21 cellular contexts compared by ENCODE assay signal in genomic region chr6:52553158-52553557, GRCh38. TPM values are rescaled to one million over a fixed set of nuclear protein-coding genes. Genes with fewer than 3 reads are reported as not detected.
A peak's percentile ranks its signal among the peaks of the same experiment; 100 is the strongest.
DNase-seq lines count a peak whose midpoint lies in the region; ATAC-seq, FAIRE-seq and TF ChIP-seq lines count a peak whose summit lies in the region.
"Had no signal": no experiment of that assay in that cellular context is flagged by ENCODE, and none has a peak within 500 bp of the region (broad histone marks: within the 10 kb centered on the region; RNA-seq: fewer than 3 reads in every experiment).

No MANE protein-coding gene starts in this region.

- no peak for ATAC-seq in K562
- ATAC-seq: activated naive CD4-positive, alpha-beta T cell treated with anti-CD3 and anti-CD28 coated beads, Interleukin-2, amount 50 U/mL, for 72 hours had no signal

- no peak overlapping the region for H3K4me3 Mint-ChIP-seq in neural crest cell
- H3K4me3 Mint-ChIP-seq: CD14-positive monocyte had no signal

- no peaks in the 10 kb centered on the region for H3K9me1 ChIP-seq in K562 (ENCODE audit: control insufficient read depth, insufficient read depth, low read length)

- H3K27ac ChIP-seq in BLaER1 (peak overlapping the region; percentile 35; the same call in 1 of the 2 replicates), K562 (ENCODE audit: extremely low read depth, low read depth, low read length) (no peak overlapping the region)
- H3K27ac ChIP-seq: foreskin keratinocyte had no signal

- H2AFZ ChIP-seq in K562 (ENCODE audit: low read depth, low read length): no peak overlapping the region

- CTCF ChIA-PET in K562 (lab: Yijun Ruan, JAX; ENCODE audit: low intra/inter-chr PET ratio): no interaction called here

- no peaks in the 10 kb centered on the region for H3K9me3 ChIP-seq in BLaER1
- H3K9me3 ChIP-seq in K562 (replicated peaks; ENCODE audit: control insufficient read depth, insufficient read depth, low read depth, low read length): no peaks in the 10 kb centered on the region
- H3K9me3 ChIP-seq: right atrium auricular region, SK-N-SH, testis had no signal

- 88% methylated on average over 1 of the region's 1 CpG for WGBS in K562 (ENCODE audit: insufficient coverage, low coverage, missing lambda C conversion rate)

- H3K9ac ChIP-seq in BLaER1: no peak overlapping the region
- H3K9ac ChIP-seq in K562 (ENCODE audit: insufficient read depth in 1 of 2, low read depth in 2 of 2, low read length in 2 of 2): no peak overlapping the region
- H3K9ac ChIP-seq: SK-N-SH had no signal

- H3K27ac Mint-ChIP-seq in neural crest cell (ENCODE audit: unreplicated experiment): peak overlapping the region; percentile 54

- in situ Hi-C loops in K562 (cut with MboI): no loop called here

- TF ChIP-seq POLR2A in K562 (conservative IDR thresholded peaks at IDR 0.05) (no peak), erythroblast (IDR thresholded peaks at IDR 0.05; ENCODE audit: low read length) (no peak)

- TF ChIP-seq EP300 in K562 (IDR thresholded peaks at IDR 0.05; ENCODE audit: low read length): no peak

- no peaks in the 10 kb centered on the region for H3K27me3 Mint-ChIP-seq in neural crest cell (ENCODE audit: low read depth)

- H3K79me2 ChIP-seq in K562 (ENCODE audit: control insufficient read depth, insufficient read depth, low read length): no peaks in the 10 kb centered on the region; the same call in 2 of the 3 replicates

- H3K36me3 Mint-ChIP-seq in neural crest cell (ENCODE audit: low read depth): no peaks in the 10 kb centered on the region
- H3K36me3 Mint-ChIP-seq: activated naive CD4-positive, alpha-beta T cell treated with anti-CD3 and anti-CD28 coated beads, Interleukin-2, amount 50 U/mL, for 72 hours had no signal

- H3K27me3 ChIP-seq in BLaER1 (no peaks in the 10 kb centered on the region), K562 (ENCODE audit: control insufficient read depth in 2 of 2, insufficient read depth in 2 of 2, low read length in 2 of 2) (no peaks in the 10 kb centered on the region)
- H3K27me3 ChIP-seq: foreskin keratinocyte, right atrium auricular region, testis had no signal

- FAIRE-seq in K562 (lab: Jason Lieb, UNC): no peak
- FAIRE-seq: G401.6, kidney had no signal

- no peaks in the 10 kb centered on the region for H3K9me3 Mint-ChIP-seq in neural crest cell
- H3K9me3 Mint-ChIP-seq: activated naive CD4-positive, alpha-beta T cell treated with anti-CD3 and anti-CD28 coated beads, Interleukin-2, amount 50 U/mL, for 72 hours; CD14-positive monocyte had no signal

- POLR2A ChIA-PET in K562 (lab: Yijun Ruan, JAX): interaction anchor here (0.6 to 1.4 kb wide), 4 partner anchors 9 to 22 kb away, joined by 3 to 5 read pairs (median 4); no protein-coding TSS in a partner anchor

- intact Hi-C loops in K562 (cut with micrococcal nuclease): no loop called here

- peaks cover 58% of the 10 kb centered on the region for H4K20me1 ChIP-seq in BLaER1
- H4K20me1 ChIP-seq in K562 (replicated peaks; ENCODE audit: control insufficient read depth, insufficient read depth, low read length): peaks cover 7% of the 10 kb centered on the region; the same call in 1 of the 2 replicates

- H3K4me1 Mint-ChIP-seq in neural crest cell: peaks cover 56% of the 10 kb centered on the region

- TF ChIP-seq RAD21 in K562 (CRISPR knock-in tag; conservative IDR thresholded peaks at IDR 0.05 in 1 of 2, IDR thresholded peaks at IDR 0.05 in 1 of 2): no peak

- BruUV-seq in K562 (replicated peaks; lab: Mats Ljungman, UMichigan): no TSS peak

- TF ChIP-seq CTCF in K562 (IDR thresholded peaks at IDR 0.05 in 2 of 3, conservative IDR thresholded peaks at IDR 0.05 in 1 of 3; ENCODE audit: insufficient read depth in 2 of 3, low read depth in 1 of 3, low read length in 3 of 3) (no peak), neural crest cell (conservative IDR thresholded peaks at IDR 0.05) (no peak)

- peaks cover 92% of the 10 kb centered on the region for H3K4me1 ChIP-seq in BLaER1
- peaks cover 11 to 23% of the 10 kb centered on the region in 2 experiments for H3K4me1 ChIP-seq in K562 (replicated peaks in 1 of 2; ENCODE audit: control insufficient read depth in 2 of 2, insufficient read depth in 2 of 2, low read length in 2 of 2)

- no peak overlapping the region for H3K4me3 ChIP-seq in BLaER1
- no peak overlapping the region for H3K4me3 ChIP-seq in K562
- H3K4me3 ChIP-seq: coronary artery, lung, right atrium auricular region, testis had no signal

- no peak overlapping the region for H3K4me2 ChIP-seq in BLaER1
- H3K4me2 ChIP-seq in K562 (ENCODE audit: insufficient read depth, low read length): no peak overlapping the region

- DNase-seq in NCI-H82 treated with DMSO at 0.1 percent for 48 hours (lab: John Stamatoyannopoulos, UW; ENCODE audit: unreplicated experiment) (peak; percentile 67), K562 (ENCODE audit: extremely low read depth in 1 of 4, low spot score in 3 of 4) (no peak), neural crest cell (ENCODE audit: low read depth, low spot score) (no peak), NCI-H510A (lab: John Stamatoyannopoulos, UW) (no peak), kidney glomerular epithelial cell (lab: John Stamatoyannopoulos, UW) (no peak), NCI-H146 (lab: John Stamatoyannopoulos, UW) (no peak), erythroblast (lab: John Stamatoyannopoulos, UW) (no peak)
- DNase-seq: ACHN; activated CD4-positive, alpha-beta T cell treated with anti-CD3 and anti-CD28 coated beads for 1 hour; foreskin keratinocyte; kidney; NCI-H1694 treated with DMSO at 0.1 percent for 48 hours; SK-N-SH; testis had no signal

- H3K36me3 ChIP-seq in BLaER1 (peaks cover 38% of the 10 kb centered on the region), K562 (ENCODE audit: control insufficient read depth, insufficient read depth, low read length) (no peaks in the 10 kb centered on the region; the same call in 1 of the 3 replicates)
- H3K36me3 ChIP-seq: right atrium auricular region had no signal

TF ChIP-seq in K562, 482 proteins besides CTCF, POLR2A, EP300 and RAD21:
- TF ChIP-seq RBM25 (IDR thresholded peaks at IDR 0.05; ENCODE audit: low read depth, low read length, severe bottlenecking) (peak; percentile 88), TRIM25 (IDR thresholded peaks at IDR 0.05; ENCODE audit: borderline replicate concordance) (no peak), CHD1 (IDR thresholded peaks at IDR 0.05; ENCODE audit: low read length) (no peak), ZNF239 (CRISPR knock-in tag; IDR thresholded peaks at IDR 0.05) (peak; percentile 99), MAFG (tag; conservative IDR thresholded peaks at IDR 0.05) (no peak), RBBP5 (IDR thresholded peaks at IDR 0.05; ENCODE audit: borderline replicate concordance, insufficient read depth, low read length, poor library complexity, severe bottlenecking) (no peak), ZNF124 (CRISPR knock-in tag; IDR thresholded peaks at IDR 0.05) (no peak)
TF ChIP-seq in K562: peak in this region for 2.

RNA-seq across cellular contexts. Expression of gene TRAM2, which starts 23.7 kb away (rescaled TPM):
- total RNA-seq in K562 (2011; cell fraction: chromatin; rRNA removed; ENCODE audit: low replicate concordance): 13.0 and 21.5 TPM in 2 replicates
- 14.6 and 17.2 TPM in 2 replicates for total RNA-seq in K562 (2011; cell fraction: nucleolus; rRNA removed)
- total RNA-seq in K562 (2011; cell fraction: nucleoplasm; rRNA removed): 18.0 and 28.9 TPM in 2 replicates
- total RNA-seq in K562 (2014; rRNA removed) (7.4 and 8.5 TPM in 2 replicates), K562 (2014; rRNA removed; fragmentation: Illumina TruSeq; extraction: Trizol) (8.4 and 8.9 TPM in 2 replicates), K562 (2015; rRNA removed; fragmentation: Illumina TruSeq; extraction: Trizol) (10.7 and 11.0 TPM in 2 replicates), K562 (2021) (10.8 and 13.3 TPM in 2 replicates), neural crest cell (20.2 and 20.4 TPM in 2 replicates)
- polyA plus RNA-seq in K562 (2011; rRNA removed) (6.1 and 10.1 TPM in 2 replicates), K562 (2014; fragmentation: Illumina TruSeq; extraction: Trizol) (11.6 and 12.8 TPM in 2 replicates), K562 (2014; fragmentation: Nextera tagmentation; extraction: Ambion mirVana) (1 to 10 TPM; 2.6 to 2.8 TPM), K562 (2014; rRNA removed) (8.9 and 10.3 TPM in 2 replicates)
- 6.4 and 8.7 TPM in 2 replicates for polyA plus RNA-seq in K562 (2011; cell fraction: cytosol; rRNA removed)
- 11.1 and 17.8 TPM in 2 replicates for polyA plus RNA-seq in K562 (2011; cell fraction: nucleus; rRNA removed)
- polyA plus RNA-seq in K562 (2012): 8.4 and 10.0 TPM in 2 replicates
- polyA minus RNA-seq in K562 (2011; rRNA and poly(A)+ RNA removed): 5.8 and 10.5 TPM in 2 replicates
- 4.6 and 7.9 TPM in 2 replicates for polyA minus RNA-seq in K562 (2011; cell fraction: cytosol; rRNA and poly(A)+ RNA removed)
- 5.3 TPM in 2 replicates for polyA minus RNA-seq in K562 (2011; cell fraction: nucleus; rRNA and poly(A)+ RNA removed)
